In the genomic region with DNA sequence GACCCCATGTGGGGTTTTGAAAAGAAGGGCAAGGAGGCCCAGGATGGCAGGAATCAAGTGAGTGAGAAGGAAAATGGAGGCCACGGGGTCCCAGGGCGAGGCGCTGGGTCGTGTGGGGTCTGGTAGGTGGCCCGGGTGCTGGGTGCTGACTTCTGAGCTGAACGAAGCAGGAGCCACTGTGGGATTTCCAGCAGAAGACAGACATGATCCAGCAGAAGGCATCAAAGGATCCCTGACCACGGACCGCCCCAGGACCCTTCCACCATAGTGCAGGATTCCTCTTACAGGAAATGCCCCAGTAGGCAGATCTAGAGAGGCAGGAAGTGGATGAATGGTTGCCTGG, we compare ENCODE assay signal across 22 cellular contexts.
DNase-seq lines count a peak whose midpoint lies in the region; ATAC-seq and TF ChIP-seq lines count a peak whose summit lies in the region.
"Had no signal": no experiment of that assay in that cellular context is flagged by ENCODE, and none has a peak within 500 bp of the region (broad histone marks: within the 10 kb centered on the region; RNA-seq: fewer than 3 reads in every experiment).

No MANE protein-coding gene starts in this region.

- H2BK12ac ChIP-seq in H9 (ENCODE audit: insufficient read length, low read depth, low read length): no peak overlapping the region

- TF ChIP-seq POLR2A in suprapubic skin (IDR thresholded peaks at IDR 0.05): no peak

- H3K56ac ChIP-seq in H9 (ENCODE audit: insufficient read length, low read depth, low read length): no peak overlapping the region

- peak overlapping the region in 1 of 3 experiments; percentile 6; a peak in 1 of 7 replicates for H3K27ac Mint-ChIP-seq in H9
- H3K27ac Mint-ChIP-seq in GM23338: no peak overlapping the region
- H3K27ac Mint-ChIP-seq: CD4-positive, alpha-beta T cell had no signal

- no peak overlapping the region for H2BK20ac ChIP-seq in H9 (ENCODE audit: low read depth, low read length, poor library complexity, severe bottlenecking)

- H4K8ac ChIP-seq in H9 (replicated peaks; ENCODE audit: insufficient read length, low read depth, low read length): no peak overlapping the region

- H2AFZ ChIP-seq in H9 (ENCODE audit: low read length): no peak overlapping the region
- no peak overlapping the region for H2AFZ ChIP-seq in GM23338

- H2BK5ac ChIP-seq in H9 (ENCODE audit: insufficient read length, low read length): no peak overlapping the region

- H2AK5ac ChIP-seq in H9 (ENCODE audit: insufficient read length, low read length): no peak overlapping the region

- H3K4me3 ChIP-seq in BLaER1 (no peak overlapping the region), suprapubic skin (no peak overlapping the region), GM23338 (no peak overlapping the region)
- H3K4me3 ChIP-seq: HAP-1, K562, SJCRH30 had no signal

- no peak overlapping the region for H4K91ac ChIP-seq in H9 (ENCODE audit: insufficient read length, low read depth, low read length)

- H3K4ac ChIP-seq in H9 (ENCODE audit: low read depth, low read length): no peak overlapping the region

- H3K4me2 ChIP-seq in BLaER1 (no peak overlapping the region), H9 (ENCODE audit: insufficient read depth, insufficient read length, low read length) (no peak overlapping the region), GM23338 (no peak overlapping the region)

- peak overlapping the region; percentile 22; the same call in 1 of the 2 replicates for H3K27ac ChIP-seq in BLaER1
- H3K27ac ChIP-seq in H9 (ENCODE audit: insufficient read length, low read depth, low read length): no peak overlapping the region
- no peak overlapping the region for H3K27ac ChIP-seq in suprapubic skin
- H3K27ac ChIP-seq in GM23338 (ENCODE audit: low read depth): no peak overlapping the region
- H3K27ac ChIP-seq: HL-60, SJCRH30 had no signal

- H3K9me3 ChIP-seq in BLaER1 (peaks cover 39% of the 10 kb centered on the region), H9 (ENCODE audit: control insufficient read depth, low read depth, low read length) (no peaks in the 10 kb centered on the region), suprapubic skin (no peaks in the 10 kb centered on the region)
- H3K9me3 ChIP-seq: HAP-1, SJCRH30 had no signal

- no peaks in the 10 kb centered on the region for H3F3A ChIP-seq in GM23338 (replicated peaks; ENCODE audit: low read depth)

- no peaks in the 10 kb centered on the region for H3K23me2 ChIP-seq in H9 (ENCODE audit: insufficient read length, low read depth, low read length, poor library complexity, severe bottlenecking)

- no peak overlapping the region for H4K5ac ChIP-seq in H9 (ENCODE audit: insufficient read length, low read depth, low read length)

- H3K23ac ChIP-seq in H9 (ENCODE audit: insufficient read length, low read depth, low read length): no peak overlapping the region

- WGBS in H9 (ENCODE audit: extremely low coverage, insufficient read length, low lambda C conversion rate): no CpG with 5 or more reads among the region's 8 CpGs
- WGBS in suprapubic skin: 92% methylated on average over 8 of the region's 8 CpGs

- H3K27me3 ChIP-seq in BLaER1 (no peaks in the 10 kb centered on the region), H9 (ENCODE audit: insufficient read depth, low read length) (no peaks in the 10 kb centered on the region), suprapubic skin (no peaks in the 10 kb centered on the region), GM23338 (ENCODE audit: insufficient read depth) (no peaks in the 10 kb centered on the region)
- H3K27me3 ChIP-seq: SJCRH30 had no signal

- H3K79me2 ChIP-seq in H9 (ENCODE audit: insufficient read depth, low read length) (no peaks in the 10 kb centered on the region), GM23338 (replicated peaks; ENCODE audit: insufficient read depth) (no peaks in the 10 kb centered on the region)

- peaks cover 3% of the 10 kb centered on the region for H3K27me3 Mint-ChIP-seq in H9 (ENCODE audit: low read depth)
- H3K27me3 Mint-ChIP-seq in GM23338 (ENCODE audit: insufficient read depth, low read depth, poor library complexity): peaks cover 16% of the 10 kb centered on the region

- peak; percentile 14 for DNase-seq in H9
- peak; percentile 26 for DNase-seq in islet precursor cell
- peak; percentile 18 to 62 for DNase-seq in suprapubic skin (ENCODE audit: low spot score in 2 of 2)
- no peak for DNase-seq in NCI-H526 treated with DMSO at 0.1 percent for 48 hours (lab: John Stamatoyannopoulos, UW)
- DNase-seq in GM23338 (ENCODE audit: low spot score): no peak
- DNase-seq: COR-L47; DMS79 treated with DMSO at 0.1 percent for 48 hours; MM.1S; NCI-H1092; NCI-H1436 treated with DMSO at 0.1 percent for 48 hours; NCI-H1930; NCI-H510A; NCI-H748 treated with DMSO at 0.1 percent for 48 hours; NK-92 treated with Interleukin-12 subunit alpha and Interleukin-12 subunit beta, amount 100 ng/mL, for 24 hours; SJCRH30 had no signal

- H3K9me3 Mint-ChIP-seq in H9 (peaks cover 6 to 9% of the 10 kb centered on the region in 2 experiments; a peak in 4 of 5 replicates), GM23338 (peaks cover 19% of the 10 kb centered on the region)
- H3K9me3 Mint-ChIP-seq: CD4-positive, alpha-beta T cell had no signal

- H4K20me1 ChIP-seq in BLaER1 (no peaks in the 10 kb centered on the region), H9 (ENCODE audit: control insufficient read depth, insufficient read depth, insufficient read length) (no peaks in the 10 kb centered on the region), GM23338 (replicated peaks; ENCODE audit: insufficient read depth) (no peaks in the 10 kb centered on the region)

- H3K4me3 Mint-ChIP-seq in H9 (no peak overlapping the region), GM23338 (no peak overlapping the region)
- H3K4me3 Mint-ChIP-seq: CD4-positive, alpha-beta T cell had no signal

- H3K36me3 ChIP-seq in BLaER1: no peaks in the 10 kb centered on the region
- no peaks in the 10 kb centered on the region for H3K36me3 ChIP-seq in suprapubic skin
- H3K36me3 ChIP-seq in GM23338 (ENCODE audit: insufficient read depth): no peaks in the 10 kb centered on the region
- H3K36me3 ChIP-seq: HAP-1, SJCRH30 had no signal

- ATAC-seq in GM19035 (IDR thresholded peaks at IDR 0.05; ENCODE audit: unreplicated experiment): no peak
- ATAC-seq in GM23338: no peak
- ATAC-seq: HepG2, K562 had no signal

- H2BK120ac ChIP-seq in H9 (ENCODE audit: low read depth, low read length, poor library complexity, severe bottlenecking): no peak overlapping the region

- no peak overlapping the region for H3K9ac ChIP-seq in BLaER1
- H3K9ac ChIP-seq in H9 (ENCODE audit: extremely low read depth, insufficient read length, low read length): no peak overlapping the region

- H3K4me1 ChIP-seq in BLaER1 (peaks cover 34% of the 10 kb centered on the region), H9 (ENCODE audit: insufficient read depth, low read length) (peaks cover 8% of the 10 kb centered on the region; the same call in 1 of the 2 replicates), suprapubic skin (peaks cover 13% of the 10 kb centered on the region), GM23338 (ENCODE audit: insufficient read depth) (peaks cover 7% of the 10 kb centered on the region; the same call in 1 of the 2 replicates)
- H3K4me1 ChIP-seq: HAP-1, SJCRH30 had no signal

- no peak overlapping the region for H3K18ac ChIP-seq in H9 (ENCODE audit: insufficient read length, low read depth, low read length)

- no peak overlapping the region for H2BK15ac ChIP-seq in H9 (ENCODE audit: low read depth, low read length)

- TF ChIP-seq CTCF in H9 (conservative IDR thresholded peaks at IDR 0.05) (no peak), suprapubic skin (IDR thresholded peaks at IDR 0.05) (no peak), GM23338 (conservative IDR thresholded peaks at IDR 0.05; ENCODE audit: low read depth in 2 of 2) (no peak)

- no peak overlapping the region for H3T11ph ChIP-seq in H9 (ENCODE audit: low read length)

- H3K4me1 Mint-ChIP-seq in H9 (peaks cover 28 to 29% of the 10 kb centered on the region in 2 experiments), GM23338 (peaks cover 25% of the 10 kb centered on the region)

- H3K36me3 Mint-ChIP-seq in H9 (ENCODE audit: insufficient read depth in 1 of 3, low read depth in 3 of 3) (peaks cover 1 to 5% (median 4%) of the 10 kb centered on the region in 3 experiments; a peak in 5 of 7 replicates), GM23338 (ENCODE audit: low read depth) (peaks cover 9% of the 10 kb centered on the region; the same call in 2 of the 3 replicates)

- H3K14ac ChIP-seq in H9 (ENCODE audit: insufficient read depth, low read length): no peak overlapping the region

- no peaks in the 10 kb centered on the region for H3K9me2 ChIP-seq in GM23338 (ENCODE audit: insufficient read depth)

- no peak for TF ChIP-seq EP300 in suprapubic skin (IDR thresholded peaks at IDR 0.05)

- H3K79me1 ChIP-seq in H9 (ENCODE audit: insufficient read depth, low read depth, low read length, poor library complexity, severe bottlenecking): no peaks in the 10 kb centered on the region

TF ChIP-seq in GM23338, 12 proteins besides CTCF, POLR2A, EP300 and RAD21 (continues in another document):
- TF ChIP-seq ZNF114 (CRISPR knock-in tag; IDR thresholded peaks at IDR 0.05) (no peak), POLR2AphosphoS5 (IDR thresholded peaks at IDR 0.05; ENCODE audit: low read depth) (no peak)
- TF ChIP-seq, protein P1, sequence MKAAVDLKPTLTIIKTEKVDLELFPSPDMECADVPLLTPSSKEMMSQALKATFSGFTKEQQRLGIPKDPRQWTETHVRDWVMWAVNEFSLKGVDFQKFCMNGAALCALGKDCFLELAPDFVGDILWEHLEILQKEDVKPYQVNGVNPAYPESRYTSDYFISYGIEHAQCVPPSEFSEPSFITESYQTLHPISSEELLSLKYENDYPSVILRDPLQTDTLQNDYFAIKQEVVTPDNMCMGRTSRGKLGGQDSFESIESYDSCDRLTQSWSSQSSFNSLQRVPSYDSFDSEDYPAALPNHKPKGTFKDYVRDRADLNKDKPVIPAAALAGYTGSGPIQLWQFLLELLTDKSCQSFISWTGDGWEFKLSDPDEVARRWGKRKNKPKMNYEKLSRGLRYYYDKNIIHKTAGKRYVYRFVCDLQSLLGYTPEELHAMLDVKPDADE (IDR thresholded peaks at IDR 0.05): no peak

Comparison
In these comparisons a context has a peak if more than half of its experiments do, and no peak if none do; other contexts are left out.
1. DNase-seq: peak in H9 (single experiment), islet precursor cell (single experiment) and suprapubic skin (2 of 2); none in NCI-H526 treated with DMSO at 0.1 percent for 48 hours (single experiment) and GM23338 (single experiment).